ENCODE assay signal across 8 cellular contexts in the genomic region with DNA sequence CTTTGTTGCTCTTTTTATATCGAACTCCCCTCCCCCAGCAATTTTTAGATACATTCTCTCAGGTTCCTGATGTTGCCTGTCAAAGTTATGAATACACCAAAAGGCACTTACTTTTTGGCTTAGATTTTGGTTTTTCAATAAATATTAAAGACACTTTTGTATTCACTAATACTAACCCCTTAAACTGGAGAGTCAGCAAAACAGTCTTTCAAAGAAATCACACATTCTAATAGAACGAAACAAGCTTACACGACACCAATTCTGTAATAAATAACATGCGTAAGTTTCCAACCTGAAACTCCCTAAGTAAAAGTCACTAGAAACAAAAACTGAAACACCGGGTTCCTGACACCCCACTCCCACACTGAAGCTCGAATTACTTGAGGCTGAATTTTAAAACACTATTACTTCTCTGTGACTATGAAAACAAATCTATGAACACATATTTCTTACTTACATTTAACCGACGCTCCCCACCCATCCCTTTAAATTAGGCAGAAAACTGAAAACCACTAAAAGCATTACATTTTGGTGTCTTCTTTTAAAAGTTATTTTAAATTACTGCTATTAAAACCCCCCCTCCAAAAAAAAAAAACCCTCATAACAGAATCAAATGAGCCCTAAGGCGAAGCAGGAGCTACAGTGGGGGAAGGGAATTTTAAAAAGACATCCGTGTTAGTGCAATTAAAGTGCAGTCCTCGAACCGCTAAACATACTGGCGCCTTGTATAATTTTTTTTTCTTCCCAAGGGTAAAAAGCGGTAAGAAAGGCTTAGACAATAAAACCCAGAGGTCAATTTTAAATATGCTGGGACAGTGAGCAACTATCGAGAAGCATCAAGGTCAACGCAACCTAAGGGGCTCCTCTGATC. TPM values are rescaled to one million over a fixed set of nuclear protein-coding genes. Genes with fewer than 3 reads are reported as not detected.
A peak's percentile ranks its signal among the peaks of the same experiment; 100 is the strongest.
DNase-seq lines count a peak whose midpoint lies in the region; ATAC-seq and TF ChIP-seq lines count a peak whose summit lies in the region.

No MANE protein-coding gene starts in this region.

- DNase-seq in Ammon's horn (ENCODE audit: low spot score), result peak; percentile 5
- peak; percentile 83 for DNase-seq in MM.1S
- no peak for DNase-seq in adrenal gland
- DNase-seq in NCI-H2081 treated with DMSO at 0.1 percent for 48 hours (lab: John Stamatoyannopoulos, UW), result no peak

- H3K79me2 ChIP-seq in MM.1S (ENCODE audit: low read length), result peaks cover 47% of the 10 kb centered on the region

- H3K4me1 ChIP-seq in MM.1S (ENCODE audit: low read length) (peaks cover 9% of the 10 kb centered on the region), adrenal gland (replicated peaks in 1 of 2) (peaks cover 12 to 31% of the 10 kb centered on the region in 2 donors)

- H3K4me3 ChIP-seq in MM.1S (ENCODE audit: low read length), result peak overlapping the region; percentile 90
- H3K4me3 ChIP-seq in adrenal gland, result peak overlapping the region; percentile 52 to 89 (median 66)
- H3K4me3 ChIP-seq in iPS-11a (ENCODE audit: low read depth, low read length), result peak overlapping the region; percentile 76
- H3K4me3 ChIP-seq in skin epidermis, result peak overlapping the region; percentile 59 to 81 (median 66)

- TF ChIP-seq POLR2A in adrenal gland (IDR thresholded peaks at IDR 0.05), result no peak

- TF ChIP-seq CTCF in MM.1S (IDR thresholded peaks at IDR 0.05; ENCODE audit: low read length) (no peak), adrenal gland (IDR thresholded peaks at IDR 0.05) (no peak)

- intact Hi-C loops in adrenal gland (cut with DNase I), result loop anchor here in 1 of 2 donors (10.0 kb wide), 1 partner anchor 520 kb away; no protein-coding TSS in a partner anchor

- peak overlapping the region; percentile 99 for H2AFZ ChIP-seq in MM.1S (ENCODE audit: low read length)

- H3K27me3 ChIP-seq in MM.1S (replicated peaks; ENCODE audit: insufficient read depth, low read length) (no peaks in the 10 kb centered on the region), adrenal gland (no peaks in the 10 kb centered on the region)

- peak overlapping the region; percentile 97 for H3K4me2 ChIP-seq in MM.1S (ENCODE audit: low read depth, low read length)

- peak; percentile 24 for ATAC-seq in GM18520 (IDR thresholded peaks at IDR 0.05; ENCODE audit: unreplicated experiment)
- ATAC-seq in GM21526 (IDR thresholded peaks at IDR 0.05; ENCODE audit: low FRiP score, unreplicated experiment), result no peak

- H3K9ac ChIP-seq in MM.1S (ENCODE audit: low read length), result peak overlapping the region; percentile 82

- no peaks in the 10 kb centered on the region for H3K9me2 ChIP-seq in MM.1S (replicated peaks; ENCODE audit: insufficient read depth, low read length)

- 0 out of 2 replicates have a peak, but pooled peaks cover 2% of the 10 kb centered on the region for H4K20me1 ChIP-seq in MM.1S (ENCODE audit: insufficient read depth, low read length)

- no peaks in the 10 kb centered on the region for H3K36me3 ChIP-seq in MM.1S (replicated peaks; ENCODE audit: insufficient read depth, low read length)
- H3K36me3 ChIP-seq in adrenal gland (replicated peaks in 1 of 2), result no peaks in the 10 kb centered on the region

- H3K27ac ChIP-seq in MM.1S (ENCODE audit: low read length) (peak overlapping the region; percentile 75; the same call in 1 of the 2 replicates), adrenal gland (peak overlapping the region; percentile 77 to 98 (median 96)), skin epidermis (peak overlapping the region in 20 of 21 experiments; percentile 85 to 99 (median 96))

- H3F3A ChIP-seq in MM.1S (ENCODE audit: insufficient read depth, low read length), result peaks cover 21% of the 10 kb centered on the region

- H3K9me3 ChIP-seq in MM.1S (replicated peaks; ENCODE audit: insufficient read depth, low read length), result no peaks in the 10 kb centered on the region
- no peaks in the 10 kb centered on the region for H3K9me3 ChIP-seq in adrenal gland (replicated peaks in 1 of 3)

- WGBS in adrenal gland, 4 donors, result 1 to 2% (median 2%) methylated on average over 16 of the region's 16 CpGs

RNA-seq across cellular contexts. Expression of a gene that starts 0.9 kb away (rescaled TPM):
- 100 to 1,000 TPM in 7 of 8 donors, 10 to 100 TPM in 1; 98.3 to 378 (median 148) TPM for total RNA-seq in adrenal gland
- 100 to 1,000 TPM in 1 of 3 donors, 10 to 100 TPM in 2; 23.3 to 126 (median 36.7) TPM for polyA plus RNA-seq in adrenal gland

Comparison
In these comparisons a context has a peak if more than half of its experiments do, and no peak if none do; other contexts are left out.
1. DNase-seq: peak in Ammon's horn (single experiment) and MM.1S (single experiment); none in adrenal gland (0 of 7) and NCI-H2081 treated with DMSO at 0.1 percent for 48 hours (single experiment).
2. Peak in every context shown above with its lines, with median percentiles within 50 percentile points of each other: H3K27ac ChIP-seq and H3K4me3 ChIP-seq.